1 cellular context compared by ENCODE assay signal in genomic region chr12:26940820-26941219, GRCh38.
TF ChIP-seq lines count a peak whose summit lies in the region.

No MANE protein-coding gene starts in this region.

TF ChIP-seq in HepG2, 621 proteins besides CTCF, POLR2A, EP300 and RAD21 (continued from another document):
- no peak for TF ChIP-seq HNRNPK (IDR thresholded peaks at IDR 0.05; ENCODE audit: low read depth, low read length, poor library complexity, severe bottlenecking)
- no peak for TF ChIP-seq THAP11 (CRISPR knock-in tag; IDR thresholded peaks at IDR 0.05)
- no peak for TF ChIP-seq ISX (CRISPR knock-in tag; conservative IDR thresholded peaks at IDR 0.05)
- TF ChIP-seq SKIL (CRISPR knock-in tag; IDR thresholded peaks at IDR 0.05; ENCODE audit: borderline replicate concordance), result no peak
- TF ChIP-seq ZNF777 (CRISPR knock-in tag; IDR thresholded peaks at IDR 0.05), result no peak
- TF ChIP-seq ZNF350 (CRISPR knock-in tag; IDR thresholded peaks at IDR 0.05; ENCODE audit: borderline replicate concordance, low read depth), result no peak
- TF ChIP-seq U2AF1 (optimal IDR thresholded peaks at IDR 0.05; ENCODE audit: low read depth, low read length), result no peak
- no peak for TF ChIP-seq ZNF230 (CRISPR knock-in tag; IDR thresholded peaks at IDR 0.05)
- no peak for TF ChIP-seq ELF1 (CRISPR knock-in tag; IDR thresholded peaks at IDR 0.05)
- no peak for TF ChIP-seq AHR (CRISPR knock-in tag; IDR thresholded peaks at IDR 0.05)
- no peak for TF ChIP-seq ZNF616 (CRISPR knock-in tag; IDR thresholded peaks at IDR 0.05; ENCODE audit: low read depth)
- no peak for TF ChIP-seq CEBPZ (IDR thresholded peaks at IDR 0.05; ENCODE audit: low read length)
TF ChIP-seq in HepG2: peak in this region for 0.
